8 cellular contexts compared by ENCODE assay signal in genomic region chr11:93234602-93235207, GRCh38. TPM values are rescaled to one million over a fixed set of nuclear protein-coding genes. Genes with fewer than 3 reads are reported as not detected.
DNase-seq lines count a peak whose midpoint lies in the region; ATAC-seq and TF ChIP-seq lines count a peak whose summit lies in the region.

No MANE protein-coding gene starts in this region.

- no peak overlapping the region for H3K27ac Mint-ChIP-seq in natural killer cell
- no peak overlapping the region for H3K27ac Mint-ChIP-seq in stimulated activated naive B cell treated with anti-CD40 and anti-IgM and Interleukin-4, amounts not matched to agents 10 μg/mL and 1 μg/mL and 100 μg/mL, for 72 hours

- H3K36me3 ChIP-seq in DND-41 (ENCODE audit: insufficient read depth, low read length) (no peaks in the 10 kb centered on the region), NT2/D1 (ENCODE audit: insufficient read depth, insufficient read length, low read length) (no peaks in the 10 kb centered on the region), esophagus squamous epithelium (no peaks in the 10 kb centered on the region)

- H3K27me3 ChIP-seq in DND-41 (ENCODE audit: insufficient read depth, low read length, poor library complexity) (peaks cover 10% of the 10 kb centered on the region), NT2/D1 (ENCODE audit: insufficient read depth, insufficient read length) (no peaks in the 10 kb centered on the region), esophagus squamous epithelium (peaks cover 0 to 24% (median 0%) of the 10 kb centered on the region in 4 donors)

- no peaks in the 10 kb centered on the region for H3K79me2 ChIP-seq in DND-41 (ENCODE audit: insufficient read depth, low read length)

- H3K9ac ChIP-seq in DND-41 (ENCODE audit: low read depth, low read length) (no peak overlapping the region), NT2/D1 (ENCODE audit: insufficient read length, low read depth) (no peak overlapping the region)

- no peak overlapping the region for H3K4me3 Mint-ChIP-seq in natural killer cell
- H3K4me3 Mint-ChIP-seq in stimulated activated naive B cell treated with anti-CD40 and anti-IgM and Interleukin-4, amounts not matched to agents 10 μg/mL and 1 μg/mL and 100 μg/mL, for 72 hours: no peak overlapping the region

- H3K9me3 Mint-ChIP-seq in natural killer cell: no peaks in the 10 kb centered on the region
- H3K9me3 Mint-ChIP-seq in stimulated activated naive B cell treated with anti-CD40 and anti-IgM and Interleukin-4, amounts not matched to agents 10 μg/mL and 1 μg/mL and 100 μg/mL, for 72 hours: no peaks in the 10 kb centered on the region

- H3K27ac ChIP-seq in DND-41 (ENCODE audit: low read length) (no peak overlapping the region), esophagus squamous epithelium (no peak overlapping the region)

- ATAC-seq in DND-41 (ENCODE audit: insufficient read depth, low read depth) (peak; percentile 99), GM21619 (IDR thresholded peaks at IDR 0.05; ENCODE audit: unreplicated experiment) (peak; percentile 99), natural killer cell (peak; percentile 92 to 99 (median 99))
- peak; percentile 94 to 99 for ATAC-seq in stimulated activated naive B cell treated with anti-CD40 and anti-IgM and Interleukin-4, amounts not matched to agents 10 μg/mL and 1 μg/mL and 100 μg/mL, for 72 hours (replicated peaks)

- intact Hi-C loops in esophagus squamous epithelium (cut with DNase I): loop anchor here (2.0 to 5.0 kb wide), 2 partner anchors 308 to 418 kb away; partner anchors contain the start of gene SMCO4
- intact Hi-C loops in natural killer cell (cut with micrococcal nuclease): loop anchor here (1.0 to 10.0 kb wide), 3 partner anchors 309 to 1270 kb away; partner anchors contain the start of gene SMCO4

- 27 to 28% methylated on average over 3 to 4 of the region's 4 CpGs for WGBS in esophagus squamous epithelium, 2 donors

- TF ChIP-seq POLR2A in esophagus squamous epithelium (IDR thresholded peaks at IDR 0.05): no peak

- H3K36me3 Mint-ChIP-seq in natural killer cell: no peaks in the 10 kb centered on the region
- H3K36me3 Mint-ChIP-seq in stimulated activated naive B cell treated with anti-CD40 and anti-IgM and Interleukin-4, amounts not matched to agents 10 μg/mL and 1 μg/mL and 100 μg/mL, for 72 hours: no peaks in the 10 kb centered on the region

- TF ChIP-seq CTCF in DND-41 (IDR thresholded peaks at IDR 0.05; ENCODE audit: borderline replicate concordance, extremely low read depth, low read length, poor library complexity, severe bottlenecking) (peak; percentile 95), esophagus squamous epithelium (IDR thresholded peaks at IDR 0.05) (peak; percentile 24 to 93 (median 85)), natural killer cell (IDR thresholded peaks at IDR 0.05) (peak; percentile 73)

- no peak overlapping the region for H3K4me2 ChIP-seq in DND-41 (ENCODE audit: insufficient read depth, low read length)

- DNase-seq in DND-41 (peak; percentile 74), HuH-7.5 (ENCODE audit: low spot score) (peak; percentile 11), NT2/D1 (ENCODE audit: low read depth, low spot score) (peak; percentile 77), activated T-cell treated with anti-CD3 and anti-CD28 coated beads for 24 hours (ENCODE audit: low read depth) (peak; percentile 46), esophagus squamous epithelium (lab: John Stamatoyannopoulos, UW) (peak; percentile 5), natural killer cell (peak; percentile 47)
- peak; percentile 58 for DNase-seq in stimulated activated naive B cell treated with anti-CD40 and anti-IgM and Interleukin-4, amounts not matched to agents 10 μg/mL and 1 μg/mL and 100 μg/mL, for 72 hours

- no peaks in the 10 kb centered on the region for H3K4me1 ChIP-seq in DND-41 (ENCODE audit: insufficient read depth, low read length)
- H3K4me1 ChIP-seq in NT2/D1 (ENCODE audit: insufficient read depth, insufficient read length): no peaks in the 10 kb centered on the region
- no peaks in the 10 kb centered on the region for H3K4me1 ChIP-seq in esophagus squamous epithelium

- no peak overlapping the region for H2AFZ ChIP-seq in DND-41 (ENCODE audit: low read depth, low read length)

- peaks cover 6 to 33% of the 10 kb centered on the region in 2 donors for H3K27me3 Mint-ChIP-seq in natural killer cell (ENCODE audit: low read depth in 2 of 2)
- peaks cover 27 to 57% of the 10 kb centered on the region in 2 donors for H3K27me3 Mint-ChIP-seq in stimulated activated naive B cell treated with anti-CD40 and anti-IgM and Interleukin-4, amounts not matched to agents 10 μg/mL and 1 μg/mL and 100 μg/mL, for 72 hours

- H3K4me1 Mint-ChIP-seq in natural killer cell: no peaks in the 10 kb centered on the region
- H3K4me1 Mint-ChIP-seq in stimulated activated naive B cell treated with anti-CD40 and anti-IgM and Interleukin-4, amounts not matched to agents 10 μg/mL and 1 μg/mL and 100 μg/mL, for 72 hours: no peaks in the 10 kb centered on the region

- no peaks in the 10 kb centered on the region for H4K20me1 ChIP-seq in DND-41 (ENCODE audit: insufficient read depth, low read length)

- H3K9me3 ChIP-seq in DND-41 (ENCODE audit: insufficient read depth, low read length, severe bottlenecking) (no peaks in the 10 kb centered on the region), NT2/D1 (ENCODE audit: insufficient read depth, low read length) (no peaks in the 10 kb centered on the region), esophagus squamous epithelium (no peaks in the 10 kb centered on the region)

- H3K4me3 ChIP-seq in DND-41 (ENCODE audit: low read depth in 1 of 2, low read length in 2 of 2) (no peak overlapping the region), NT2/D1 (ENCODE audit: insufficient read length, low read depth) (no peak overlapping the region), esophagus squamous epithelium (no peak overlapping the region)

RNA-seq across cellular contexts. Expression of gene SLC36A4, which starts 36.9 kb away (rescaled TPM):
- 10 to 100 TPM in 2 of 4 donors, 1 to 10 TPM in 2; 5.7 to 16.6 (median 9.4) TPM for total RNA-seq in esophagus squamous epithelium
- 10 to 100 TPM; 14.2 to 17.0 (median 14.6) TPM for total RNA-seq in natural killer cell

Comparison
In these comparisons a context has a peak if more than half of its experiments do, and no peak if none do; other contexts are left out.
1. DNase-seq: peak in every context shown above with its lines; median percentile 77 in NT2/D1; 74 in DND-41; 58 in stimulated activated naive B cell treated with anti-CD40 and anti-IgM and Interleukin-4, amounts not matched to agents 10 μg/mL and 1 μg/mL and 100 μg/mL, for 72 hours; 47 in natural killer cell; 46 in activated T-cell treated with anti-CD3 and anti-CD28 coated beads for 24 hours; 11 in HuH-7.5; 5 in esophagus squamous epithelium.